In genomic region chr1:231738554-231738953, GRCh38 we compare ENCODE assay signal across 7 cellular contexts.
"Had no signal": no experiment of that assay in that cellular context is flagged by ENCODE, and none has a peak within 500 bp of the region (broad histone marks: within the 10 kb centered on the region; RNA-seq: fewer than 3 reads in every experiment).

No MANE protein-coding gene starts in this region.

- H3K27ac ChIP-seq: HL-60 had no signal

- DNase-seq: H9, HCEC 1CT, KG1 had no signal

- H3K4me2 ChIP-seq: GM23338 had no signal

- H2AFZ ChIP-seq: GM23338 had no signal

- H3K4me3 ChIP-seq: GM23338 had no signal

- ATAC-seq: GM23338 had no signal

- FAIRE-seq: H1, H54 had no signal
